Comparison of ENCODE assay signal across 8 cellular contexts in genomic region chr14:104977681-104978647, GRCh38. TPM values are rescaled to one million over a fixed set of nuclear protein-coding genes. Genes with fewer than 3 reads are reported as not detected.
A peak's percentile ranks its signal among the peaks of the same experiment; 100 is the strongest.
DNase-seq lines count a peak whose midpoint lies in the region; ATAC-seq and TF ChIP-seq lines count a peak whose summit lies in the region.

Gene AHNAK2 (minus strand): TSS chr14:104978374. CDS start chr14:104978237, 137 bp downstream.

- in situ Hi-C loops in G401 (cut with HindIII; ENCODE audit: low sequenced_read_pairs), result no loop called here

- TF ChIP-seq CTCF in VCaP (conservative IDR thresholded peaks at IDR 0.05), result no peak

- ATAC-seq in GM21367 (IDR thresholded peaks at IDR 0.05; ENCODE audit: unreplicated experiment), result no peak

- peak within 1 kb of the TSS; percentile 67 for H3K27ac ChIP-seq in VCaP

- peak; percentile 64 for DNase-seq in G401 (ENCODE audit: low spot score)
- DNase-seq in NCI-H1930 (lab: John Stamatoyannopoulos, UW), result peak; percentile 43 to 61
- peak; percentile 45 to 87 for DNase-seq in dermis microvascular lymphatic vessel endothelial cell (ENCODE audit: low read depth in 2 of 2)
- DNase-seq in left kidney (ENCODE audit: low read depth, low spot score), result peak; percentile 93
- peak; percentile 19 for DNase-seq in stimulated activated CD4-positive, alpha-beta T cell treated with anti-CD3 and anti-CD28 coated beads, Interleukin-2, amount 100 ng/mL, for 4 hours (ENCODE audit: low read depth)
- DNase-seq in globus pallidus (ENCODE audit: low spot score), result no peak

RNA-seq across cellular contexts. Expression of gene AHNAK2, which starts in this region (rescaled TPM):
- total RNA-seq in G401 (2014; rRNA removed; shearing (Covaris generic)), result 17.0 and 31.1 TPM in 2 replicates
- 16.8 and 17.1 TPM in 2 replicates for total RNA-seq in dermis microvascular lymphatic vessel endothelial cell
